8 cellular contexts compared by ENCODE assay signal in genomic region chr19:10390652-10391286, GRCh38. TPM values are rescaled to one million over a fixed set of nuclear protein-coding genes. Genes with fewer than 3 reads are reported as not detected.
DNase-seq lines count a peak whose midpoint lies in the region; ATAC-seq lines count a peak whose summit lies in the region.

No MANE protein-coding gene starts in this region.

- peak; percentile 70 for DNase-seq in EH (ENCODE audit: low read depth)
- DNase-seq in LHCN-M2 (ENCODE audit: low read depth): peak; percentile 48
- peak; percentile 67 for DNase-seq in SK-MEL-5 (ENCODE audit: low read depth, low spot score)
- DNase-seq in activated naive CD4-positive, alpha-beta T cell treated with anti-CD3 and anti-CD28 coated beads, Interleukin-2, amount 50 U/mL, for 72 hours (ENCODE audit: low spot score in 2 of 2): peak in 1 of 2 donors; percentile 74
- DNase-seq in Right ventricle myocardium superior: peak; percentile 72
- DNase-seq in retina: peak; percentile 69

- peak overlapping the region in 1 of 2 donors; percentile 85 for H3K27ac Mint-ChIP-seq in activated naive CD4-positive, alpha-beta T cell treated with anti-CD3 and anti-CD28 coated beads, Interleukin-2, amount 50 U/mL, for 72 hours

- in situ Hi-C loops in SK-MEL-5 (cut with HindIII; ENCODE audit: low pct_unique_long_range_greater_than_20kb, low sequenced_read_pairs): no loop called here

- H3K36me3 Mint-ChIP-seq in activated naive CD4-positive, alpha-beta T cell treated with anti-CD3 and anti-CD28 coated beads, Interleukin-2, amount 50 U/mL, for 72 hours: peaks cover 5 to 6% of the 10 kb centered on the region in 2 donors

- H3K9me3 Mint-ChIP-seq in activated naive CD4-positive, alpha-beta T cell treated with anti-CD3 and anti-CD28 coated beads, Interleukin-2, amount 50 U/mL, for 72 hours: no peaks in the 10 kb centered on the region

- intact Hi-C loops in Right ventricle myocardium superior (cut with DNase I): loop anchor here (5.0 kb wide), 1 partner anchor 133 kb away; no protein-coding TSS in a partner anchor

- peak; percentile 65 to 69 for ATAC-seq in activated naive CD4-positive, alpha-beta T cell treated with anti-CD3 and anti-CD28 coated beads, Interleukin-2, amount 50 U/mL, for 72 hours
- peak; percentile 74 for ATAC-seq in Right ventricle myocardium superior (ENCODE audit: poor library complexity)
- no peak for ATAC-seq in HG02938 (IDR thresholded peaks at IDR 0.05; ENCODE audit: unreplicated experiment)
- ATAC-seq in HG03432 (IDR thresholded peaks at IDR 0.05; ENCODE audit: unreplicated experiment): no peak

RNA-seq across cellular contexts. Expression of gene TYK2, which starts 10.4 kb away (rescaled TPM):
- total RNA-seq in LHCN-M2 (2014; rRNA removed) (78.5 and 97.8 TPM in 2 replicates), Right ventricle myocardium superior (60.3 TPM)
- polyA plus RNA-seq in LHCN-M2 (2012): 76.1 TPM
- 26.5 and 31.6 TPM in 2 replicates for total RNA-seq in SK-MEL-5 (2014; rRNA removed; shearing (Covaris generic))
- polyA plus RNA-seq in SK-MEL-5 (2015; cell fraction: cytosol; rRNA removed): 34.1 and 41.1 TPM in 2 replicates
- 436 and 495 TPM in 2 replicates for polyA plus RNA-seq in SK-MEL-5 (2015; cell fraction: nucleus; rRNA removed)
- total RNA-seq in activated naive CD4-positive, alpha-beta T cell treated with anti-CD3 and anti-CD28 coated beads, Interleukin-2, amount 50 U/mL, for 72 hours: 100 to 1,000 TPM; 164 to 232 TPM

RNA-seq across cellular contexts. Expression of gene CDC37, which starts 12.6 kb away (rescaled TPM):
- total RNA-seq in LHCN-M2 (2014; rRNA removed): 311 and 327 TPM in 2 replicates
- polyA plus RNA-seq in LHCN-M2 (2012): 285 TPM
- 225 and 232 TPM in 2 replicates for total RNA-seq in SK-MEL-5 (2014; rRNA removed; shearing (Covaris generic))
- 251 and 277 TPM in 2 replicates for polyA plus RNA-seq in SK-MEL-5 (2015; cell fraction: cytosol; rRNA removed)
- 905 and 990 TPM in 2 replicates for polyA plus RNA-seq in SK-MEL-5 (2015; cell fraction: nucleus; rRNA removed)
- total RNA-seq in activated naive CD4-positive, alpha-beta T cell treated with anti-CD3 and anti-CD28 coated beads, Interleukin-2, amount 50 U/mL, for 72 hours: 100 to 1,000 TPM; 140 to 188 TPM
- 146 TPM for total RNA-seq in Right ventricle myocardium superior

RNA-seq across cellular contexts. Expression of gene PDE4A, which starts 29.6 kb away (rescaled TPM):
- total RNA-seq in LHCN-M2 (2014; rRNA removed) (1.9 and 2.0 TPM in 2 replicates), Right ventricle myocardium superior (36.8 TPM)
- 5.8 TPM for polyA plus RNA-seq in LHCN-M2 (2012)
- 1.5 and 2.5 TPM in 2 replicates for total RNA-seq in SK-MEL-5 (2014; rRNA removed; shearing (Covaris generic))
- 6.1 and 7.6 TPM in 2 replicates for polyA plus RNA-seq in SK-MEL-5 (2015; cell fraction: cytosol; rRNA removed)
- polyA plus RNA-seq in SK-MEL-5 (2015; cell fraction: nucleus; rRNA removed): 4.8 and 6.4 TPM in 2 replicates
- total RNA-seq in activated naive CD4-positive, alpha-beta T cell treated with anti-CD3 and anti-CD28 coated beads, Interleukin-2, amount 50 U/mL, for 72 hours: 1 to 10 TPM; 2.7 to 5.0 TPM

RNA-seq across cellular contexts. Expression of gene ICAM3, which starts 51.3 kb away (rescaled TPM):
- total RNA-seq in LHCN-M2 (2014; rRNA removed) (6.7 and 9.0 TPM in 2 replicates), Right ventricle myocardium superior (31.0 TPM)
- 25.4 TPM for polyA plus RNA-seq in LHCN-M2 (2012)
- 6.1 and 7.6 TPM in 2 replicates for total RNA-seq in SK-MEL-5 (2014; rRNA removed; shearing (Covaris generic))
- 5.5 and 6.8 TPM in 2 replicates for polyA plus RNA-seq in SK-MEL-5 (2015; cell fraction: cytosol; rRNA removed)
- polyA plus RNA-seq in SK-MEL-5 (2015; cell fraction: nucleus; rRNA removed): 0.51 and 0.85 TPM in 2 replicates
- total RNA-seq in activated naive CD4-positive, alpha-beta T cell treated with anti-CD3 and anti-CD28 coated beads, Interleukin-2, amount 50 U/mL, for 72 hours: 100 to 1,000 TPM; 143 to 145 TPM

RNA-seq across cellular contexts. Expression of gene RAVER1, which starts 57.4 kb away (rescaled TPM):
- total RNA-seq in LHCN-M2 (2014; rRNA removed) (26.8 and 37.4 TPM in 2 replicates), Right ventricle myocardium superior (9.9 TPM)
- 21.1 TPM for polyA plus RNA-seq in LHCN-M2 (2012)
- total RNA-seq in SK-MEL-5 (2014; rRNA removed; shearing (Covaris generic)): 7.3 and 8.1 TPM in 2 replicates
- polyA plus RNA-seq in SK-MEL-5 (2015; cell fraction: cytosol; rRNA removed): 53.1 and 57.3 TPM in 2 replicates
- polyA plus RNA-seq in SK-MEL-5 (2015; cell fraction: nucleus; rRNA removed): 24.1 and 25.0 TPM in 2 replicates
- total RNA-seq in activated naive CD4-positive, alpha-beta T cell treated with anti-CD3 and anti-CD28 coated beads, Interleukin-2, amount 50 U/mL, for 72 hours: 100 to 1,000 TPM in 1 of 2 donors, 10 to 100 TPM in 1; 52.5 to 101 TPM

Comparison
In these comparisons a context has a peak if more than half of its experiments do, and no peak if none do; other contexts are left out.
1. ATAC-seq: peak in activated naive CD4-positive, alpha-beta T cell treated with anti-CD3 and anti-CD28 coated beads, Interleukin-2, amount 50 U/mL, for 72 hours (2 of 2) and Right ventricle myocardium superior (single experiment); none in HG02938 (single experiment) and HG03432 (single experiment).